In genomic region chr13:42239644-42240043, GRCh38 we compare ENCODE assay signal across 1 cellular context.
TF ChIP-seq lines count a peak whose summit lies in the region.

No MANE protein-coding gene starts in this region.

TF ChIP-seq in H1, 55 proteins besides CTCF, POLR2A, EP300 and RAD21 (continued from another document):
- TF ChIP-seq CHD7 (IDR thresholded peaks at IDR 0.05; ENCODE audit: insufficient replicate concordance, low read length) (no peak), POU5F1 (IDR thresholded peaks at IDR 0.05; ENCODE audit: low read depth, low read length) (no peak)
